Comparison of ENCODE assay signal across 8 cellular contexts in the genomic region with DNA sequence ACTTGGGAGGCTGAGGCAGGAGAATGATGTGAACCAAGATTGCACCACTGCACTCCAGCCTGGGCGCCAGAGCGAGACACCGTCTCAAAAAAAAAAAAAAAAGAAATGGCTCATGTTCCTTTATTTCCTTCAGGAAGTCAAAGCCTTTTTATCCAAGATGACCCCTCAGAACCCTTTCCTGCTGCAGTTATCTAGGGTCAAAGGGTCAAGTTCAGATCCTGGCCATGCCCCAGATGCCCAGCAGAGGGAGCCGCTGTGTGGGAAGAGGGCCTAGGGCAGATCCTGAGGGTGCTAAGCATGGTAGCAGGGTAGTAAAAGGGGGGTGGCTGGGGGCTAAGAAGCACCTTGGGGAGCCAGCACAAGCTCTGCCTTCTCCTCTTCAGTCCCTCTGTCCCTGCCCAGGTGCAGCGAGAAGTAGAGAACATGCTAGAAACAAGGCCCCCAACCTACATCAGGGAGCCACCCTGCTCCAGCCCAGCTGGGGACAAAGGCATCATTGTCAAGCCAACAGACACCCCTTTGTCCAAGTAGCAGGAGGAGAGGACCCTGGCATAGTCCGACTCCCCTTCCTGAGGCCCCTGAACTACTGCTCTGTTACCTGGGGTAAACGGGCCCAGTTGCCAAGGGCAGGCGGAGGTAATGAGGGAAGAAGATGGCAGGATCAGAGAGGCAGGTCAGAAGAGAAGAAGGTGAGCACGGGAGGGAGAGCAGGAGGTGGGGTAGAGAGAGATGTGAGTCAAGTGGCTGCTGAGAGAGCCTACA. TPM values are rescaled to one million over a fixed set of nuclear protein-coding genes. Genes with fewer than 3 reads are reported as not detected.
A peak's percentile ranks its signal among the peaks of the same experiment; 100 is the strongest.
DNase-seq lines count a peak whose midpoint lies in the region; ATAC-seq and TF ChIP-seq lines count a peak whose summit lies in the region.

No MANE protein-coding gene starts in this region.

- H3K27ac ChIP-seq in PC-3 (ENCODE audit: low read length) (no peak overlapping the region), cardiac muscle cell (peak overlapping the region; percentile 80), psoas muscle (no peak overlapping the region)

- H3K4me1 Mint-ChIP-seq in activated naive CD4-positive, alpha-beta T cell treated with anti-CD3 and anti-CD28 coated beads, Interleukin-2, amount 10 ng/mL, durations not matched to agents 7 days and 5 days: peaks cover 6% of the 10 kb centered on the region

- H3K4me1 ChIP-seq in PC-3 (ENCODE audit: insufficient read depth, low read length) (no peaks in the 10 kb centered on the region), cardiac muscle cell (ENCODE audit: low read depth) (peaks cover 24% of the 10 kb centered on the region), psoas muscle (peaks cover under 1% of the 10 kb centered on the region)

- peak; percentile 87 for DNase-seq in COLO829 (ENCODE audit: low spot score)
- DNase-seq in H4 (ENCODE audit: low spot score): peak; percentile 38
- DNase-seq in PC-3: peak; percentile 49
- peak; percentile 78 for DNase-seq in activated naive CD4-positive, alpha-beta T cell treated with anti-CD3 and anti-CD28 coated beads, Interleukin-2, amount 10 ng/mL, durations not matched to agents 7 days and 5 days
- peak; percentile 31 to 41 for DNase-seq in cardiac muscle cell (ENCODE audit: low read depth in 1 of 2, low spot score in 1 of 2)
- DNase-seq in psoas muscle: peak; percentile 45 to 82
- no peak for DNase-seq in NCI-H2107 treated with DMSO at 0.1 percent for 48 hours (lab: John Stamatoyannopoulos, UW; ENCODE audit: unreplicated experiment)

- H3K9me3 ChIP-seq in PC-3 (ENCODE audit: low read length) (no peaks in the 10 kb centered on the region), cardiac muscle cell (ENCODE audit: low read depth) (no peaks in the 10 kb centered on the region), psoas muscle (no peaks in the 10 kb centered on the region)

- no peak overlapping the region for H3K4me3 Mint-ChIP-seq in activated naive CD4-positive, alpha-beta T cell treated with anti-CD3 and anti-CD28 coated beads, Interleukin-2, amount 10 ng/mL, durations not matched to agents 7 days and 5 days

- BruUV-seq in PC-3 (replicated peaks; lab: Mats Ljungman, UMichigan): no TSS peak

- ATAC-seq in PC-3 (peak; percentile 44), psoas muscle (peak; percentile 71 to 82 (median 78)), HG02870 (IDR thresholded peaks at IDR 0.05; ENCODE audit: unreplicated experiment) (no peak)

- peak; percentile 84 for TF ChIP-seq CTCF in PC-3 (conservative IDR thresholded peaks at IDR 0.05; ENCODE audit: low read depth, low read length)
- TF ChIP-seq CTCF in cardiac muscle cell (IDR thresholded peaks at IDR 0.05; ENCODE audit: low read depth, low read length): peak; percentile 89
- TF ChIP-seq CTCF in psoas muscle (IDR thresholded peaks at IDR 0.05): peak; percentile 62

- peaks cover 2% of the 10 kb centered on the region; the same call in 1 of the 2 replicates for H3K36me3 ChIP-seq in PC-3 (ENCODE audit: low read depth, low read length)
- no peaks in the 10 kb centered on the region for H3K36me3 ChIP-seq in cardiac muscle cell
- H3K36me3 ChIP-seq in psoas muscle (ENCODE audit: insufficient read depth in 1 of 2, low read depth in 1 of 2): no peaks in the 10 kb centered on the region

- H3K4me2 ChIP-seq in PC-3 (ENCODE audit: low read length): no peak overlapping the region

- CTCF ChIA-PET in PC-3 (lab: Charles Lee): interaction anchor here (0.6 to 0.7 kb wide), 3 partner anchors 10 to 31 kb away, joined by 3 to 10 read pairs (median 4); partner anchors contain the start of gene COPZ1
- CTCF ChIA-PET in activated naive CD4-positive, alpha-beta T cell treated with anti-CD3 and anti-CD28 coated beads, Interleukin-2, amount 10 ng/mL, durations not matched to agents 7 days and 5 days (lab: Charles Lee): interaction anchor here (0.7 to 8.1 kb wide), 25 partner anchors 10 to 204 kb away, joined by 3 to 125 read pairs (median 5); partner anchors contain the start of genes CBX5, COPZ1 and NCKAP1L

- no peaks in the 10 kb centered on the region for H3K9me3 Mint-ChIP-seq in activated naive CD4-positive, alpha-beta T cell treated with anti-CD3 and anti-CD28 coated beads, Interleukin-2, amount 10 ng/mL, durations not matched to agents 7 days and 5 days

- no peaks in the 10 kb centered on the region for H3K9me2 ChIP-seq in PC-3 (replicated peaks; ENCODE audit: low read length)

- H3K36me3 Mint-ChIP-seq in activated naive CD4-positive, alpha-beta T cell treated with anti-CD3 and anti-CD28 coated beads, Interleukin-2, amount 10 ng/mL, durations not matched to agents 7 days and 5 days: peaks cover 2% of the 10 kb centered on the region

- H3F3A ChIP-seq in PC-3 (ENCODE audit: low read length, unreplicated experiment): no peaks in the 10 kb centered on the region

- intact Hi-C loops in PC-3 (cut with micrococcal nuclease): loop anchor here (2.0 kb wide), 2 partner anchors 30 to 66 kb away; partner anchors contain the start of gene COPZ1
- intact Hi-C loops in psoas muscle (cut with DNase I): loop anchor here (5.0 kb wide), 1 partner anchor 68 kb away; the partner anchor contains the start of gene GPR84 (in 2 of the 2)

- no peaks in the 10 kb centered on the region for H3K79me2 ChIP-seq in PC-3 (ENCODE audit: low read length)

- no peaks in the 10 kb centered on the region for H3K27me3 ChIP-seq in PC-3 (ENCODE audit: low read length)
- no peaks in the 10 kb centered on the region for H3K27me3 ChIP-seq in cardiac muscle cell
- no peaks in the 10 kb centered on the region for H3K27me3 ChIP-seq in psoas muscle (ENCODE audit: insufficient read depth in 3 of 3, low read length in 2 of 3)

- 69 to 75% (median 71%) methylated on average over 9 of the region's 9 CpGs for WGBS in psoas muscle, 3 donors

- H3K27me3 Mint-ChIP-seq in activated naive CD4-positive, alpha-beta T cell treated with anti-CD3 and anti-CD28 coated beads, Interleukin-2, amount 10 ng/mL, durations not matched to agents 7 days and 5 days: peaks cover 50% of the 10 kb centered on the region

- H3K27ac Mint-ChIP-seq in activated naive CD4-positive, alpha-beta T cell treated with anti-CD3 and anti-CD28 coated beads, Interleukin-2, amount 10 ng/mL, durations not matched to agents 7 days and 5 days: no peak overlapping the region

- H3K4me3 ChIP-seq in PC-3 (ENCODE audit: low read length): no peak overlapping the region
- H3K4me3 ChIP-seq in cardiac muscle cell: no peak overlapping the region
- no peak overlapping the region for H3K4me3 ChIP-seq in psoas muscle

- no peak overlapping the region for H3K9ac ChIP-seq in PC-3 (ENCODE audit: low read length)

- H4K20me1 ChIP-seq in PC-3 (ENCODE audit: low read length): no peaks in the 10 kb centered on the region

- POLR2A ChIA-PET in PC-3 (lab: Charles Lee; ENCODE audit: unreplicated experiment): no interaction called here

- no peak overlapping the region for H2AFZ ChIP-seq in PC-3 (ENCODE audit: low read length)

RNA-seq across cellular contexts. Expression of gene NFE2, which starts 6.5 kb away (rescaled TPM):
- total RNA-seq in H4 (2014; rRNA removed; shearing (Covaris generic)): 0.89 and 1.2 TPM in 2 replicates
- total RNA-seq in PC-3 (2014; rRNA removed) (0.26 and 0.40 TPM in 2 replicates), cardiac muscle cell (4.9 and 9.9 TPM in 2 replicates), psoas muscle (1 to 10 TPM in 1 of 4 donors, under 1 TPM in 3; 0.30 to 1.6 (median 0.50) TPM)
- polyA plus RNA-seq in cardiac muscle cell (8.4 and 10.1 TPM in 2 replicates), psoas muscle (under 1 TPM; 0.10 to 0.26 (median 0.18) TPM)

RNA-seq across cellular contexts. Expression of gene HNRNPA1, which starts 13.8 kb away (rescaled TPM):
- 443 and 634 TPM in 2 replicates for total RNA-seq in H4 (2014; rRNA removed; shearing (Covaris generic))
- total RNA-seq in PC-3 (2014; rRNA removed) (465 and 516 TPM in 2 replicates), cardiac muscle cell (782 and 963 TPM in 2 replicates), psoas muscle (100 to 1,000 TPM; 282 to 601 (median 458) TPM)
- polyA plus RNA-seq in cardiac muscle cell (794 and 804 TPM in 2 replicates), psoas muscle (100 to 1,000 TPM; 310 to 826 (median 453) TPM)

RNA-seq across cellular contexts. Expression of gene CBX5, which starts 14.4 kb away (rescaled TPM):
- total RNA-seq in H4 (2014; rRNA removed; shearing (Covaris generic)): 32.1 and 45.4 TPM in 2 replicates
- 14.6 and 14.9 TPM in 2 replicates for total RNA-seq in PC-3 (2014; rRNA removed)
- 72.7 and 98.3 TPM in 2 replicates for total RNA-seq in cardiac muscle cell
- 49.5 and 63.9 TPM in 2 replicates for polyA plus RNA-seq in cardiac muscle cell
- total RNA-seq in psoas muscle: 10 to 100 TPM; 12.1 to 19.3 (median 16.4) TPM
- 1 to 10 TPM; 5.2 to 9.3 (median 8.4) TPM for polyA plus RNA-seq in psoas muscle

RNA-seq across cellular contexts. Expression of gene COPZ1, which starts 30.6 kb away (rescaled TPM):
- 155 and 212 TPM in 2 replicates for total RNA-seq in H4 (2014; rRNA removed; shearing (Covaris generic))
- total RNA-seq in PC-3 (2014; rRNA removed): 121 and 156 TPM in 2 replicates
- total RNA-seq in cardiac muscle cell: 131 and 152 TPM in 2 replicates
- 213 and 233 TPM in 2 replicates for polyA plus RNA-seq in cardiac muscle cell
- total RNA-seq in psoas muscle: 100 to 1,000 TPM in 1 of 4 donors, 10 to 100 TPM in 3; 84.4 to 102 (median 93.0) TPM
- polyA plus RNA-seq in psoas muscle: 100 to 1,000 TPM in 1 of 3 donors, 10 to 100 TPM in 2; 77.8 to 131 (median 86.6) TPM
